In the genomic region with DNA sequence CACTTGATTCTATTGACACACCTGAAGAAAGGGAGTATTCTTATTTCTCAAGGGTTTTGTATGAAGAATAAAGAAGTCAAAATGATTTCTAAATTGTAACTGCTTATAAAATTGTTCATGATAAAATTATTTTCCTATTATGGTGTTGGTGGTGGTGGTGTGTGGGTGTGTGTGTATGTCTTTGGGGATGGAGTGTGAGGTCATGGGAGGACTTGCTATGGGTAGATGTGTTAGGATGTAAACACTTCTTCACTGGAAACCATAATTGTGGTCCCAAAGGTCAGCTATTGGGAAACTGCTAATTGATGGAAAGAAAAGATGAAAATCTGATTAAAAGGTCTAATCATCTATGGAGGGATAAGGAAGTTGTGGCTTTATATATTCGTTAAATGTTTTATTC, we compare ENCODE assay signal across 18 cellular contexts.
DNase-seq lines count a peak whose midpoint lies in the region; ATAC-seq lines count a peak whose summit lies in the region.
"Had no signal": no experiment of that assay in that cellular context is flagged by ENCODE, and none has a peak within 500 bp of the region (broad histone marks: within the 10 kb centered on the region; RNA-seq: fewer than 3 reads in every experiment).

No MANE protein-coding gene starts in this region.

- H3K36me3 Mint-ChIP-seq in T-helper 2 cell treated with Interferon-gamma antibody and Interleukin-4, amounts not matched to agents 5 μg/mL and 100 μg/mL, for 36 hours (ENCODE audit: low read depth), result peaks cover 53% of the 10 kb centered on the region
- H3K36me3 Mint-ChIP-seq in effector memory CD8-positive, alpha-beta T cell (ENCODE audit: insufficient read depth), result peaks cover 78% of the 10 kb centered on the region
- H3K36me3 Mint-ChIP-seq: brain, neural progenitor cell had no signal

- H3K9me3 Mint-ChIP-seq in T-helper 2 cell treated with Interferon-gamma antibody and Interleukin-4, amounts not matched to agents 5 μg/mL and 100 μg/mL, for 36 hours, result no peaks in the 10 kb centered on the region
- no peaks in the 10 kb centered on the region for H3K9me3 Mint-ChIP-seq in effector memory CD8-positive, alpha-beta T cell
- no peaks in the 10 kb centered on the region for H3K9me3 Mint-ChIP-seq in stimulated activated naive CD8-positive, alpha-beta T cell treated with anti-CD3 and anti-CD28 coated beads, Interleukin-15, amount 100 ng/mL, for 72 hours
- H3K9me3 Mint-ChIP-seq: neural progenitor cell had no signal

- H3K4me1 Mint-ChIP-seq in T-helper 2 cell treated with Interferon-gamma antibody and Interleukin-4, amounts not matched to agents 5 μg/mL and 100 μg/mL, for 36 hours (ENCODE audit: low read depth), result peaks cover 46% of the 10 kb centered on the region
- H3K4me1 Mint-ChIP-seq in effector memory CD8-positive, alpha-beta T cell (ENCODE audit: low read depth in 2 of 2), result peaks cover 44 to 66% of the 10 kb centered on the region in 2 donors
- peaks cover 64% of the 10 kb centered on the region for H3K4me1 Mint-ChIP-seq in stimulated activated naive CD8-positive, alpha-beta T cell treated with anti-CD3 and anti-CD28 coated beads, Interleukin-15, amount 100 ng/mL, for 72 hours

- no peaks in the 10 kb centered on the region for H3K27me3 Mint-ChIP-seq in T-helper 2 cell treated with Interferon-gamma antibody and Interleukin-4, amounts not matched to agents 5 μg/mL and 100 μg/mL, for 36 hours (ENCODE audit: low read depth)
- no peaks in the 10 kb centered on the region for H3K27me3 Mint-ChIP-seq in effector memory CD8-positive, alpha-beta T cell
- no peaks in the 10 kb centered on the region for H3K27me3 Mint-ChIP-seq in stimulated activated naive CD8-positive, alpha-beta T cell treated with anti-CD3 and anti-CD28 coated beads, Interleukin-15, amount 100 ng/mL, for 72 hours
- H3K27me3 Mint-ChIP-seq: brain had no signal

- no peak overlapping the region for H3K27ac Mint-ChIP-seq in T-helper 2 cell treated with Interferon-gamma antibody and Interleukin-4, amounts not matched to agents 5 μg/mL and 100 μg/mL, for 36 hours
- H3K27ac Mint-ChIP-seq in effector memory CD8-positive, alpha-beta T cell, result peak overlapping the region; percentile 63 to 70
- no peak overlapping the region for H3K27ac Mint-ChIP-seq in stimulated activated naive CD8-positive, alpha-beta T cell treated with anti-CD3 and anti-CD28 coated beads, Interleukin-15, amount 100 ng/mL, for 72 hours
- H3K27ac Mint-ChIP-seq: neural progenitor cell had no signal

- peak overlapping the region; percentile 17 for H3K4me3 Mint-ChIP-seq in T-helper 2 cell treated with Interferon-gamma antibody and Interleukin-4, amounts not matched to agents 5 μg/mL and 100 μg/mL, for 36 hours
- H3K4me3 Mint-ChIP-seq in effector memory CD8-positive, alpha-beta T cell, result peak overlapping the region; percentile 24 to 54
- peak overlapping the region; percentile 61 to 66 for H3K4me3 Mint-ChIP-seq in stimulated activated naive CD8-positive, alpha-beta T cell treated with anti-CD3 and anti-CD28 coated beads, Interleukin-15, amount 100 ng/mL, for 72 hours
- H3K4me3 Mint-ChIP-seq: neural progenitor cell had no signal

- no peak for DNase-seq in T-helper 2 cell treated with Interferon-gamma antibody and Interleukin-4, amounts not matched to agents 5 μg/mL and 100 μg/mL, for 36 hours (ENCODE audit: low spot score)
- DNase-seq in T-helper 2 cell, result no peak
- peak; percentile 7 to 12 for DNase-seq in stimulated activated CD8-positive, alpha-beta memory T cell treated with anti-CD3 and anti-CD28 coated beads, Interleukin-7, amount 100 ng/mL, for 4 hours (ENCODE audit: low read depth in 2 of 2)
- no peak for DNase-seq in stimulated activated CD8-positive, alpha-beta memory T cell treated with anti-CD3 and anti-CD28 coated beads, Interleukin-4, amount 100 ng/mL, for 48 hours
- no peak for DNase-seq in effector memory CD8-positive, alpha-beta T cell
- DNase-seq in stimulated activated naive CD8-positive, alpha-beta T cell treated with anti-CD3 and anti-CD28 coated beads, Interleukin-15, amount 100 ng/mL, for 72 hours, result no peak
- DNase-seq in NCI-H1694 treated with DMSO at 0.1 percent for 48 hours (lab: John Stamatoyannopoulos, UW), result no peak
- DNase-seq: 8988T, left colon, MV-4-11, NCI-H187, NCI-H2227 treated with DMSO at 0.1 percent for 48 hours, NCI-H774, substantia nigra had no signal

- ATAC-seq in effector memory CD8-positive, alpha-beta T cell (replicated peaks), result no peak
- ATAC-seq in stimulated activated naive CD8-positive, alpha-beta T cell treated with anti-CD3 and anti-CD28 coated beads, Interleukin-15, amount 100 ng/mL, for 72 hours, result no peak
- ATAC-seq in GM18873 (IDR thresholded peaks at IDR 0.05; ENCODE audit: low FRiP score, unreplicated experiment), result no peak
- ATAC-seq: HCT116, left colon had no signal

Comparison
In these comparisons a context has a peak if more than half of its experiments do, and no peak if none do; other contexts are left out.
1. DNase-seq: peak in stimulated activated CD8-positive, alpha-beta memory T cell treated with anti-CD3 and anti-CD28 coated beads, Interleukin-7, amount 100 ng/mL, for 4 hours (2 of 2); none in T-helper 2 cell treated with Interferon-gamma antibody and Interleukin-4, amounts not matched to agents 5 μg/mL and 100 μg/mL, for 36 hours (single experiment), T-helper 2 cell (0 of 5), stimulated activated CD8-positive, alpha-beta memory T cell treated with anti-CD3 and anti-CD28 coated beads, Interleukin-4, amount 100 ng/mL, for 48 hours (single experiment), effector memory CD8-positive, alpha-beta T cell (0 of 3), stimulated activated naive CD8-positive, alpha-beta T cell treated with anti-CD3 and anti-CD28 coated beads, Interleukin-15, amount 100 ng/mL, for 72 hours (0 of 2) and NCI-H1694 treated with DMSO at 0.1 percent for 48 hours (single experiment).
2. H3K27ac Mint-ChIP-seq: peak in effector memory CD8-positive, alpha-beta T cell (2 of 2); none in T-helper 2 cell treated with Interferon-gamma antibody and Interleukin-4, amounts not matched to agents 5 μg/mL and 100 μg/mL, for 36 hours (single experiment) and stimulated activated naive CD8-positive, alpha-beta T cell treated with anti-CD3 and anti-CD28 coated beads, Interleukin-15, amount 100 ng/mL, for 72 hours (0 of 2).
3. Peak in every context shown above with its lines, with median percentiles within 50 percentile points of each other: H3K4me3 Mint-ChIP-seq.